8 cellular contexts compared by ENCODE assay signal in the genomic region with DNA sequence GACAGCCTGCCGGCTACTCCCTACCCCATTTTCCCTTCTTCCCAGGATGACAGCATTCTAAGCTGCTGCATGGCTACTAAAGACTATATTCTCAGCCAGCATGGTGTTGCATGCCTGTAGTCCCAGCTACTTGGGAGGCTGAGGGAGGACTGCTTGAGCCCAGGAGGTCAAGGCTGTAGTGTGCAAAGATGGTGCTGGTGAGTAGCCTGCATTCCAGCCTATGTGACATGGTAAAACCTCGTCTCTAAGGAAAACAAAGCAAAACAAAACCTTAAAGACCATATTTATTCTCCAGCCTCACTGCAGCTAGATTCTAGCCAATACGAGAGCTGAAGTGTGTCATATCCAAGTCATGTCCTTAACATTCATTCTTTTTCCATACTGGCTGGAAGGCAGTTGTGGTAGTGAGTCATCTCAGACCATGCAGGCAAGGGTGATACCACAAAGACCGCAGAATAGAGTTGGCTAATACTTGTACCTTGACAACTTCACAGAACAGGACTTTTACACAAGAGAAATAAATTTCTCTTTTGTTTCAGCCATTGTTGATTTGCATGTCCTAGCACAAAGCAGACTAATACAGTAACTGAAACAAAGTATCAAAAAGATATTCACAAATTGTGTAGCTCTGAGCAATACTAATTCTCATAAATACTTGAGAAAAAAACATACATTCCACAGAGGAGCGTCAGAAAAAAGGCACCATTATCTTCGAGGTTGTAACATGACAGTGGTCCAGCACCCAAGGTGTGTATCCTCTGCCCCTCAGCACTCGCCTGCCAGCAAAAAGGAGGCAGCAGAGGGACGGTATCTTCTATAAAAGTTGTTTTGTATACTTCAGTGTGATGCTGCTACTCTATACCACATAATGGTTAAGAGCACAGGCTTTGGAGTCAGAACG. TPM values are rescaled to one million over a fixed set of nuclear protein-coding genes. Genes with fewer than 3 reads are reported as not detected.
DNase-seq lines count a peak whose midpoint lies in the region; ATAC-seq and TF ChIP-seq lines count a peak whose summit lies in the region.

No MANE protein-coding gene starts in this region.

- dilution Hi-C loops in mammary epithelial cell (cut with HindIII; ENCODE audit: low sequenced_read_pairs) = no loop called here

- peak overlapping the region in 1 of 3 experiments; percentile 10 for H3K4me3 ChIP-seq in mammary epithelial cell (replicated peaks in 1 of 3; ENCODE audit: insufficient read depth in 1 of 3, low read depth in 2 of 3, low read length in 3 of 3)

- peak overlapping the region; percentile 70 for H3K4me2 ChIP-seq in mammary epithelial cell (ENCODE audit: insufficient read depth, low read depth, low read length)

- peaks cover 25% of the 10 kb centered on the region for H3K79me2 ChIP-seq in mammary epithelial cell (ENCODE audit: insufficient read depth, low read length)

- peak; percentile 36 for DNase-seq in NK-92 treated with Interleukin-12 subunit alpha and Interleukin-12 subunit beta, amount 100 ng/mL, for 24 hours (lab: John Stamatoyannopoulos, UW)
- no peak for DNase-seq in NK-92 (lab: John Stamatoyannopoulos, UW; ENCODE audit: unreplicated experiment)
- DNase-seq in RPMI7951 (ENCODE audit: low read depth) = peak; percentile 100
- DNase-seq in mammary epithelial cell = peak; percentile 100
- DNase-seq in myocyte (ENCODE audit: low read depth) = peak; percentile 96
- no peak for DNase-seq in superior temporal gyrus (ENCODE audit: extremely low spot score)
- DNase-seq in inferior parietal cortex (ENCODE audit: extremely low spot score) = no peak

- 16% methylated on average over 9 of the region's 9 CpGs for WGBS in mammary epithelial cell (ENCODE audit: low coverage, missing lambda C conversion rate)

- H4K20me1 ChIP-seq in mammary epithelial cell (ENCODE audit: insufficient read depth, low read length) = no peaks in the 10 kb centered on the region

- H3K36me3 ChIP-seq in mammary epithelial cell (ENCODE audit: insufficient read depth, low read length) = peaks cover 9% of the 10 kb centered on the region

- peak overlapping the region; percentile 18 for H2AFZ ChIP-seq in mammary epithelial cell (ENCODE audit: low read depth, low read length)

- CTCF ChIA-PET in mammary epithelial cell (lab: Charles Lee; ENCODE audit: low non-redundant PET) = no interaction called here

- BruUV-seq in mammary epithelial cell (replicated peaks; lab: Mats Ljungman, UMichigan) = no TSS peak

- in situ Hi-C loops in mammary epithelial cell (cut with MboI; ENCODE audit: low sequenced_read_pairs in 2 of 2) = no loop called here

- H3K27me3 ChIP-seq in mammary epithelial cell (ENCODE audit: insufficient read depth, low read length) = no peaks in the 10 kb centered on the region

- peak overlapping the region; percentile 96 for H3K27ac ChIP-seq in mammary epithelial cell (ENCODE audit: insufficient read depth, low read depth, low read length)

- no peaks in the 10 kb centered on the region for H3K9me3 ChIP-seq in mammary epithelial cell (replicated peaks; ENCODE audit: insufficient read depth, low read length)

- H3K4me1 ChIP-seq in mammary epithelial cell (ENCODE audit: insufficient read depth, low read length) = peaks cover 23% of the 10 kb centered on the region

- peak overlapping the region; percentile 71 for H3K9ac ChIP-seq in mammary epithelial cell (ENCODE audit: insufficient read depth, low read length)

- TF ChIP-seq CTCF in mammary epithelial cell (conservative IDR thresholded peaks at IDR 0.05 in 1 of 2, IDR thresholded peaks at IDR 0.05 in 1 of 2; ENCODE audit: extremely low read depth in 1 of 2, insufficient read depth in 1 of 2, low read depth in 1 of 2, low read length in 2 of 2) = no peak

- peak; percentile 76 for ATAC-seq in HG02938 (IDR thresholded peaks at IDR 0.05; ENCODE audit: unreplicated experiment)

- intact Hi-C loops in mammary epithelial cell (cut with micrococcal nuclease) = loop anchor here (1.0 kb wide), 1 partner anchor 11 kb away; no protein-coding TSS in a partner anchor

RNA-seq across cellular contexts. Expression of a gene that starts 14.8 kb away (rescaled TPM):
- 38.9 and 51.4 TPM in 2 replicates for total RNA-seq in RPMI7951 (2014; rRNA removed; shearing (Covaris generic))
- 10 to 100 TPM; 53.0 to 85.2 TPM for total RNA-seq in mammary epithelial cell
- 18.8 TPM for polyA plus RNA-seq in mammary epithelial cell
- 103 TPM for polyA minus RNA-seq in mammary epithelial cell
- total RNA-seq in myocyte = 54.0 and 58.2 TPM in 2 replicates
- 17.8 TPM for polyA plus RNA-seq in myocyte (2012)

RNA-seq across cellular contexts. Expression of a gene that starts 15.0 kb away (rescaled TPM):
- total RNA-seq in RPMI7951 (2014; rRNA removed; shearing (Covaris generic)) = 129 and 147 TPM in 2 replicates
- total RNA-seq in mammary epithelial cell = 10 to 100 TPM; 81.5 to 97.8 TPM
- polyA plus RNA-seq in mammary epithelial cell = 51.1 TPM
- 58.3 TPM for polyA minus RNA-seq in mammary epithelial cell
- total RNA-seq in myocyte = 125 and 153 TPM in 2 replicates
- 44.1 TPM for polyA plus RNA-seq in myocyte (2012)

RNA-seq across cellular contexts. Expression of a gene that starts 34.7 kb away (rescaled TPM):
- total RNA-seq in RPMI7951 (2014; rRNA removed; shearing (Covaris generic)) = 107 and 130 TPM in 2 replicates
- 10 to 100 TPM; 56.8 to 62.7 TPM for total RNA-seq in mammary epithelial cell
- 64.9 TPM for polyA plus RNA-seq in mammary epithelial cell
- 50.7 TPM for polyA minus RNA-seq in mammary epithelial cell
- total RNA-seq in myocyte = 84.7 and 106 TPM in 2 replicates
- 114 TPM for polyA plus RNA-seq in myocyte (2012)

RNA-seq across cellular contexts. Expression of a gene that starts 35.0 kb away (rescaled TPM):
- total RNA-seq in RPMI7951 (2014; rRNA removed; shearing (Covaris generic)) = 209 and 214 TPM in 2 replicates
- total RNA-seq in mammary epithelial cell (100 to 1,000 TPM in 1 of 2 donors, 10 to 100 TPM in 1; 57.5 to 120 TPM), myocyte (141 and 206 TPM in 2 replicates)
- polyA plus RNA-seq in mammary epithelial cell = 115 TPM
- 87.9 TPM for polyA minus RNA-seq in mammary epithelial cell
- polyA plus RNA-seq in myocyte (2012) = 234 TPM

Comparison
In these comparisons a context has a peak if more than half of its experiments do, and no peak if none do; other contexts are left out.
1. DNase-seq: peak in NK-92 treated with Interleukin-12 subunit alpha and Interleukin-12 subunit beta, amount 100 ng/mL, for 24 hours (single experiment), RPMI7951 (single experiment), mammary epithelial cell (single experiment) and myocyte (single experiment); none in NK-92 (single experiment), superior temporal gyrus (single experiment) and inferior parietal cortex (single experiment).